10 cellular contexts compared by ENCODE assay signal in genomic region chr15:70863450-70864218, GRCh38. TPM values are rescaled to one million over a fixed set of nuclear protein-coding genes. Genes with fewer than 3 reads are reported as not detected.
DNase-seq lines count a peak whose midpoint lies in the region; ATAC-seq and TF ChIP-seq lines count a peak whose summit lies in the region.
"Had no signal": no experiment of that assay in that cellular context is flagged by ENCODE, and none has a peak within 500 bp of the region (broad histone marks: within the 10 kb centered on the region; RNA-seq: fewer than 3 reads in every experiment).

No MANE protein-coding gene starts in this region.

- no peaks in the 10 kb centered on the region for H3K9me3 Mint-ChIP-seq in activated T-cell treated with anti-CD3 and anti-CD28 coated beads, Interleukin-2, amount 50 U/mL, for 72 hours

- no peak overlapping the region for H3K4me3 ChIP-seq in heart right ventricle
- H3K4me3 ChIP-seq in skeletal muscle cell (ENCODE audit: low read depth, low read length): no peak overlapping the region
- H3K4me3 ChIP-seq in adrenal gland: no peak overlapping the region

- H3K36me3 ChIP-seq in heart right ventricle (no peaks in the 10 kb centered on the region), adrenal gland (replicated peaks in 1 of 2) (no peaks in the 10 kb centered on the region)

- no peaks in the 10 kb centered on the region for H3K9me3 ChIP-seq in heart right ventricle
- H3K9me3 ChIP-seq in adrenal gland (replicated peaks in 1 of 3): no peaks in the 10 kb centered on the region

- no peaks in the 10 kb centered on the region for H3K4me1 Mint-ChIP-seq in activated T-cell treated with anti-CD3 and anti-CD28 coated beads, Interleukin-2, amount 50 U/mL, for 72 hours (ENCODE audit: low read depth)
- H3K4me1 Mint-ChIP-seq: activated CD4-positive, alpha-beta T cell treated with anti-CD3 and anti-CD28 coated beads for 36 hours had no signal

- no peak for TF ChIP-seq CTCF in heart right ventricle (IDR thresholded peaks at IDR 0.05)
- no peak for TF ChIP-seq CTCF in adrenal gland (IDR thresholded peaks at IDR 0.05)

- no peaks in the 10 kb centered on the region for H3K27me3 Mint-ChIP-seq in activated T-cell treated with anti-CD3 and anti-CD28 coated beads, Interleukin-2, amount 50 U/mL, for 72 hours (ENCODE audit: low read depth)

- H3K4me3 Mint-ChIP-seq in activated T-cell treated with anti-CD3 and anti-CD28 coated beads, Interleukin-2, amount 50 U/mL, for 72 hours: no peak overlapping the region
- H3K4me3 Mint-ChIP-seq: activated CD4-positive, alpha-beta T cell treated with anti-CD3 and anti-CD28 coated beads for 36 hours had no signal

- no peak overlapping the region for H3K27ac Mint-ChIP-seq in activated T-cell treated with anti-CD3 and anti-CD28 coated beads, Interleukin-2, amount 50 U/mL, for 72 hours
- H3K27ac Mint-ChIP-seq: activated CD4-positive, alpha-beta T cell treated with anti-CD3 and anti-CD28 coated beads for 36 hours had no signal

- peaks cover 0 to 30% (median 15%) of the 10 kb centered on the region in 9 donors for H3K4me1 ChIP-seq in heart right ventricle
- H3K4me1 ChIP-seq in adrenal gland (replicated peaks in 1 of 2): peaks cover 0 to 3% of the 10 kb centered on the region in 2 donors

- H3K27ac ChIP-seq in heart right ventricle (peak overlapping the region in 9 of 10 donors; percentile 31 to 76 (median 55)), adrenal gland (no peak overlapping the region)

- no peak for TF ChIP-seq POLR2A in adrenal gland (IDR thresholded peaks at IDR 0.05)

- DNase-seq in H4 (ENCODE audit: low spot score): peak; percentile 66
- DNase-seq in amygdala (lab: John Stamatoyannopoulos, UW): peak in 36 of 56 donors; percentile 25 to 89 (median 64)
- no peak for DNase-seq in heart right ventricle
- DNase-seq in skeletal muscle cell (ENCODE audit: low read depth): peak; percentile 66
- no peak for DNase-seq in activated T-cell treated with anti-CD3 and anti-CD28 coated beads, Interleukin-2, amount 50 U/mL, for 72 hours
- DNase-seq in stimulated activated CD4-positive, alpha-beta T cell treated with anti-CD3 and anti-CD28 coated beads, Interleukin-4, amount 100 ng/mL, for 4 hours: no peak
- DNase-seq in adrenal gland: no peak
- DNase-seq: activated CD4-positive, alpha-beta T cell treated with anti-CD3 and anti-CD28 coated beads for 36 hours; cerebellar nuclear complex had no signal

- peak in 7 of 8 donors; percentile 29 to 79 (median 57) for ATAC-seq in heart right ventricle
- no peak for ATAC-seq in activated T-cell treated with anti-CD3 and anti-CD28 coated beads, Interleukin-2, amount 50 U/mL, for 72 hours (replicated peaks in 1 of 2)
- ATAC-seq in HG02763 (IDR thresholded peaks at IDR 0.05; ENCODE audit: unreplicated experiment): no peak
- ATAC-seq: activated CD4-positive, alpha-beta T cell treated with anti-CD3 and anti-CD28 coated beads for 36 hours had no signal

- no peaks in the 10 kb centered on the region for H3K27me3 ChIP-seq in heart right ventricle
- no peaks in the 10 kb centered on the region for H3K27me3 ChIP-seq in adrenal gland

- no peaks in the 10 kb centered on the region for H3K36me3 Mint-ChIP-seq in activated T-cell treated with anti-CD3 and anti-CD28 coated beads, Interleukin-2, amount 50 U/mL, for 72 hours (ENCODE audit: insufficient read depth in 2 of 2)

- WGBS in heart right ventricle, 2 donors: 66 to 85% methylated on average over 4 of the region's 4 CpGs
- 46 to 72% (median 62%) methylated on average over 4 of the region's 4 CpGs for WGBS in adrenal gland, 4 donors

- intact Hi-C loops in heart right ventricle (cut with DNase I) (loop anchor here in 1 of 10 donors (5.0 kb wide), 1 partner anchor 36 kb away; no protein-coding TSS in a partner anchor), adrenal gland (cut with DNase I) (no loop called here)

RNA-seq across cellular contexts. Expression of gene LARP6, which starts 9.7 kb away (rescaled TPM):
- 45.5 and 52.9 TPM in 2 replicates for total RNA-seq in H4 (2014; rRNA removed; shearing (Covaris generic))
- total RNA-seq in heart right ventricle (10 to 100 TPM; 23.3 to 86.2 (median 40.0) TPM), adrenal gland (10 to 100 TPM in 3 of 8 donors, 1 to 10 TPM in 5; 6.2 to 36.5 (median 9.6) TPM)
- polyA plus RNA-seq in heart right ventricle (10 to 100 TPM; 22.8 to 34.8 TPM), adrenal gland (10 to 100 TPM in 2 of 3 donors, 1 to 10 TPM in 1; 8.1 to 25.0 (median 12.3) TPM)
- under 1 TPM in 1 of 2 donors, not detected in 1; 0.74 TPM for total RNA-seq in activated T-cell treated with anti-CD3 and anti-CD28 coated beads, Interleukin-2, amount 50 U/mL, for 72 hours

RNA-seq across cellular contexts. Expression of gene THAP10, which starts 28.6 kb away (rescaled TPM):
- total RNA-seq in H4 (2014; rRNA removed; shearing (Covaris generic)): 3.5 and 9.4 TPM in 2 replicates
- total RNA-seq in heart right ventricle (1 to 10 TPM; 3.0 to 7.0 (median 5.0) TPM), adrenal gland (1 to 10 TPM; 1.2 to 5.6 (median 3.8) TPM)
- polyA plus RNA-seq in heart right ventricle (1 to 10 TPM; 1.2 to 4.2 TPM), adrenal gland (1 to 10 TPM in 2 of 3 donors, under 1 TPM in 1; 0.97 to 4.0 (median 1.1) TPM)
- total RNA-seq in activated T-cell treated with anti-CD3 and anti-CD28 coated beads, Interleukin-2, amount 50 U/mL, for 72 hours: under 1 TPM; 0.62 to 0.74 TPM

RNA-seq across cellular contexts. Expression of gene LRRC49, which starts 29.0 kb away (rescaled TPM):
- 8.5 and 13.4 TPM in 2 replicates for total RNA-seq in H4 (2014; rRNA removed; shearing (Covaris generic))
- 100 to 1,000 TPM in 4 of 10 donors, 10 to 100 TPM in 6; 28.4 to 149 (median 78.9) TPM for total RNA-seq in heart right ventricle
- 10 to 100 TPM in 1 of 2 donors, 1 to 10 TPM in 1; 9.7 to 59.1 TPM for polyA plus RNA-seq in heart right ventricle
- 1 to 10 TPM in 1 of 2 donors, under 1 TPM in 1; 0.41 to 2.2 TPM for total RNA-seq in activated T-cell treated with anti-CD3 and anti-CD28 coated beads, Interleukin-2, amount 50 U/mL, for 72 hours
- total RNA-seq in adrenal gland: 10 to 100 TPM in 3 of 8 donors, 1 to 10 TPM in 5; 4.4 to 14.9 (median 8.1) TPM
- polyA plus RNA-seq in adrenal gland: 10 to 100 TPM in 1 of 3 donors, 1 to 10 TPM in 2; 8.1 to 12.5 (median 8.7) TPM

Comparison
In these comparisons a context has a peak if more than half of its experiments do, and no peak if none do; other contexts are left out.
1. DNase-seq: peak in H4 (single experiment), amygdala (36 of 56) and skeletal muscle cell (single experiment); none in heart right ventricle (0 of 2), activated T-cell treated with anti-CD3 and anti-CD28 coated beads, Interleukin-2, amount 50 U/mL, for 72 hours (0 of 2), stimulated activated CD4-positive, alpha-beta T cell treated with anti-CD3 and anti-CD28 coated beads, Interleukin-4, amount 100 ng/mL, for 4 hours (0 of 2) and adrenal gland (0 of 7).
2. ATAC-seq: peak in heart right ventricle (7 of 8); none in activated T-cell treated with anti-CD3 and anti-CD28 coated beads, Interleukin-2, amount 50 U/mL, for 72 hours (0 of 2) and HG02763 (single experiment).
3. H3K27ac ChIP-seq: peak in heart right ventricle (9 of 10); none in adrenal gland (0 of 5).
4. RNA of gene LARP6, which starts 9.7 kb away (total RNA-seq): 45.5 to 52.9 TPM in H4, 23.3 to 86.2 TPM in heart right ventricle and 6.2 to 36.5 TPM in adrenal gland; 0.74 TPM in activated T-cell treated with anti-CD3 and anti-CD28 coated beads, Interleukin-2, amount 50 U/mL, for 72 hours; every median in the first group is over 4 times any median in the second.